In the genomic region with DNA sequence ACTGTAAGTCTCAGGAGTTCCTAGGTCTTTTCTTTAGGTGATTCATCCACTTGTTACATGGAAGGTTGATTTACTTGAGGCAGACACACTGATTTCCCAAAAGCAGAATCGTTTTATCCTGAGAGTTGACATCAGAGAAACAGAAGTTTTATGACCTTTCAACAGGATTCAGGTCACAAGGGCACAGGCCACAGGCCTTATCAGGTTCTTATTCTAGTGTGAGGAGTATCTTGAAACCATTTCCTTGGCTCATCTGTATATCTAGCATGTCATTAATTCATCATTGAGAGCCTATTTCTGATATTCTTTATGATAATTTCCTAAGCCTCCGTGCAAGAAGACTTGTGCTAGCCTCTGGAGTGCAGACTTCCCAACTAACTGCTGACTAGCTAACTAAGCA, we compare ENCODE assay signal across 24 cellular contexts. TPM values are rescaled to one million over a fixed set of nuclear protein-coding genes. Genes with fewer than 3 reads are reported as not detected.
"Had no signal": no experiment of that assay in that cellular context is flagged by ENCODE, and none has a peak within 500 bp of the region (broad histone marks: within the 10 kb centered on the region; RNA-seq: fewer than 3 reads in every experiment).

No MANE protein-coding gene starts in this region.

- H3K9me3 ChIP-seq: SJCRH30 had no signal

- H3K27me3 ChIP-seq: SJCRH30 had no signal

- DNase-seq: KBM-7, MV-4-11, NCI-H1048, NCI-H1105, NCI-H1417, NCI-H1436 treated with DMSO at 0.1 percent for 48 hours, NCI-H1694, NCI-H187 treated with DMSO at 0.1 percent for 48 hours, NCI-H2029 treated with DMSO at 0.1 percent for 48 hours, NCI-H2171 treated with DMSO at 0.1 percent for 48 hours, NCI-H345, NCI-H446 treated with DMSO at 0.1 percent for 48 hours, NCI-H524, NCI-H526 treated with DMSO at 0.1 percent for 48 hours, NCI-H748 treated with DMSO at 0.1 percent for 48 hours, SHP77 treated with DMSO at 0.1 percent for 48 hours, SJCRH30 had no signal

- ATAC-seq: HepG2, Panc1, Right ventricle myocardium inferior, SK-N-SH treated with all-trans-retinoic acid at 6 μM for 48 hours had no signal

- FAIRE-seq: HepG2 had no signal

- H3K36me3 ChIP-seq: SJCRH30 had no signal

- H3K27ac ChIP-seq: SJCRH30 had no signal

- H3K4me3 ChIP-seq: SJCRH30 had no signal

RNA-seq across cellular contexts. Expression of gene RFPL4B, which starts 45.0 kb away (rescaled TPM):
- total RNA-seq: HepG2, LHCN-M2, MCF 10A, Right ventricle myocardium inferior had no signal
- polyA plus RNA-seq: HepG2, IgD-negative memory B cell had no signal

RNA-seq across cellular contexts. Expression of gene LAMA4, which starts 47.8 kb away (rescaled TPM):
- total RNA-seq: HepG2 had no signal
- polyA plus RNA-seq: HepG2, IgD-negative memory B cell had no signal
